Comparison of ENCODE assay signal across 8 cellular contexts in the genomic region with DNA sequence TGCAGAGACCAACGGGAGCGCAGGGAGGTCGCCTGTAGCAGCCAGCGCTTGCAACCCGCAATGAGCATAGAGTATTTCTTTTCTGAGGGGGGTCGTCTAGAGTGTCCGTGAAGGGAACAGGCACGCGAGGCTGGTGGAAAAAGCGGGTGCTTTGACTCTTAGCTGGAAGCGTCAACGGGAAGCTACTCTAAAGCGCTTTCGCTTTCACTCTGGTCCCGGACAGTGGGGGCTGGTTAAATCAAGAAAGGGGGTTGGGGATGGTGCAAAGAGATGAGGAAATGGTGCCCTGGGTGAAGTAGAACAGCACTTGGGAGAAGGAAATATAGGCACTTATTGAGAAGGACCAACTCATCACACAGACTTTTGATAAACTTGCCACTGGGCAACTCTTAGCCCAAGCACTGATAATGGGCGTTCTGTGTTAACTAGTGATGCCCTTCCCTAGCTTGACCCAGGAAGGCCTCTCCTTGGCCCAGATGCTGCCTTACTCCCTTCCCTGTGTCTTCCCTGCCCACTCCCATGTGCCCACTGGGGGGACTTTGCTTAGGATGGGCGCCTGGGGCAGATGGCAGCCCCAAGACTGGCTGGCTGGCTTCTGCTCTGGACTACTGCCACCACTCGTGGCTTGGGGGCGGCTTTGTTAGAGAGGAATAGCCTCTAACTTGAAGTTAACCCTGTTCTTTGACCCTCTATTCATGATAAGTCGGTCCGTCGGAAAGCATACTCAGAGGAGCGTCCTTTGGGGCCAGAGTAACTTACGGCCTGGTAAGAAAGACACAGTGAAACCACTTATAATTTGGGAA.
DNase-seq lines count a peak whose midpoint lies in the region; ATAC-seq lines count a peak whose summit lies in the region.

No MANE protein-coding gene starts in this region.

- H3K36me3 Mint-ChIP-seq in T-helper 2 cell treated with Interferon-gamma antibody and Interleukin-4, amounts not matched to agents 5 μg/mL and 100 μg/mL, for 36 hours (ENCODE audit: low read depth): peaks cover 87% of the 10 kb centered on the region
- H3K36me3 Mint-ChIP-seq in central memory CD8-positive, alpha-beta T cell (ENCODE audit: insufficient read depth): peaks cover 87% of the 10 kb centered on the region

- H3K9me3 Mint-ChIP-seq in T-helper 2 cell treated with Interferon-gamma antibody and Interleukin-4, amounts not matched to agents 5 μg/mL and 100 μg/mL, for 36 hours: no peaks in the 10 kb centered on the region
- no peaks in the 10 kb centered on the region for H3K9me3 Mint-ChIP-seq in central memory CD8-positive, alpha-beta T cell

- H3K27ac Mint-ChIP-seq in T-helper 2 cell treated with Interferon-gamma antibody and Interleukin-4, amounts not matched to agents 5 μg/mL and 100 μg/mL, for 36 hours: peak overlapping the region; percentile 100
- peak overlapping the region; percentile 99 for H3K27ac Mint-ChIP-seq in central memory CD8-positive, alpha-beta T cell (ENCODE audit: low read depth)

- no peaks in the 10 kb centered on the region for H3K27me3 Mint-ChIP-seq in T-helper 2 cell treated with Interferon-gamma antibody and Interleukin-4, amounts not matched to agents 5 μg/mL and 100 μg/mL, for 36 hours (ENCODE audit: low read depth)
- H3K27me3 Mint-ChIP-seq in central memory CD8-positive, alpha-beta T cell: no peaks in the 10 kb centered on the region

- ATAC-seq in HG03103 (IDR thresholded peaks at IDR 0.05; ENCODE audit: low read depth, unreplicated experiment): peak; percentile 10
- peak; percentile 49 for ATAC-seq in central memory CD8-positive, alpha-beta T cell (replicated peaks; ENCODE audit: extremely low read depth, poor library complexity, severe bottlenecking)

- peak overlapping the region; percentile 99 for H3K4me3 Mint-ChIP-seq in T-helper 2 cell treated with Interferon-gamma antibody and Interleukin-4, amounts not matched to agents 5 μg/mL and 100 μg/mL, for 36 hours
- peak overlapping the region; percentile 97 for H3K4me3 Mint-ChIP-seq in central memory CD8-positive, alpha-beta T cell

- H3K4me1 Mint-ChIP-seq in T-helper 2 cell treated with Interferon-gamma antibody and Interleukin-4, amounts not matched to agents 5 μg/mL and 100 μg/mL, for 36 hours (ENCODE audit: low read depth): peaks cover 56% of the 10 kb centered on the region
- peaks cover 76% of the 10 kb centered on the region for H3K4me1 Mint-ChIP-seq in central memory CD8-positive, alpha-beta T cell

- peak; percentile 76 for DNase-seq in SIG-M5 treated with dmso at 0.1 percent for 504 hours (lab: John Stamatoyannopoulos, UW; ENCODE audit: unreplicated experiment)
- DNase-seq in SIG-M5 (lab: John Stamatoyannopoulos, UW): no peak
- peak; percentile 45 for DNase-seq in T-helper 2 cell treated with Interferon-gamma antibody and Interleukin-4, amounts not matched to agents 5 μg/mL and 100 μg/mL, for 36 hours (ENCODE audit: low spot score)
- peak; percentile 37 to 38 for DNase-seq in central memory CD8-positive, alpha-beta T cell (ENCODE audit: low spot score in 2 of 2)
- DNase-seq in kidney tubule cell (ENCODE audit: low spot score): peak; percentile 47
- peak in 2 of 3 experiments; percentile 53 to 58 for DNase-seq in stimulated activated CD4-positive, alpha-beta T cell treated with anti-CD3 and anti-CD28 coated beads, TNF-alpha, amount 100 ng/mL, for 4 hours (ENCODE audit: low read depth in 3 of 3)
- no peak for DNase-seq in HPDE6-E6E7 (ENCODE audit: extremely low spot score)

Comparison
In these comparisons a context has a peak if more than half of its experiments do, and no peak if none do; other contexts are left out.
1. DNase-seq: peak in SIG-M5 treated with dmso at 0.1 percent for 504 hours (single experiment), T-helper 2 cell treated with Interferon-gamma antibody and Interleukin-4, amounts not matched to agents 5 μg/mL and 100 μg/mL, for 36 hours (single experiment), central memory CD8-positive, alpha-beta T cell (2 of 2), kidney tubule cell (single experiment) and stimulated activated CD4-positive, alpha-beta T cell treated with anti-CD3 and anti-CD28 coated beads, TNF-alpha, amount 100 ng/mL, for 4 hours (2 of 3); none in SIG-M5 (single experiment) and HPDE6-E6E7 (single experiment).